Comparison of ENCODE assay signal across 24 cellular contexts in the genomic region with DNA sequence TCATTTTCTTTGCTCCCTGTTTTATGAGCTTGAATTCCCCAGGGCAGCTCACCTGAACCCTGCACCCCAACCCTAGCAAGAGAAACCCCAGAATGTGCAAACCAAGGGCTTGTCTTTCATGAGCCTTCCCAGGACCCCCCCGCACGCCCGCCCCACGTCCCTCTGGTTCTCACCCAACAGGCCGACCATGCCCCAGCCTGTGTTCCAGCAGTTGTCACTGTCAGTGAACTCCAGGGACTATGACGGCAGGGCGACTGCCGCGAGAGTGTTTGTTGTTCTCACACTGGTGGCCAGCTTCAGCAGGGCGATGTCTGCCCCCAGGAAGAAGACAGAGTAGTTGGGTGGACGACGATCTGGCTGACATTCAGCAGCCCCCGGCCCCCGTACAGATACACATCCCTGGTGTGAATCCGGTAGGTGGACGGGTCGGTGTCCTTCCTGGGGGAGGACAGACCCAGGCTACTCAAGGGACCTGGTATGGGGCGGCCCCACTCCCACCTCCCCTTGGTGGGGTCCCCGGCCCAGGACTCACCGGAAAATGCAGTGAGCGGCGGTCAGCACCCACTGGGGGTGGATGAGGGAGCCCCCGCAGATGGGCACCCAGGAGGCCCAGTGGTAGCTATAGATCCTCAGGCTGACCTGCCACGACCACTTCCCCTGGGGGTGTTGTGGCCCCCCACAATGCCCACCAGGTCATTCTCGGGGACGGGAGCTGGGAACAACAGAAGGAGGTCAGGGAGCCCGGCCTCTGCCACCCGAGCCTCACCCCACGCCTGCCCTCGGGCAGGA. TPM values are rescaled to one million over a fixed set of nuclear protein-coding genes. Genes with fewer than 3 reads are reported as not detected.
DNase-seq lines count a peak whose midpoint lies in the region; ATAC-seq, FAIRE-seq and TF ChIP-seq lines count a peak whose summit lies in the region.
"Had no signal": no experiment of that assay in that cellular context is flagged by ENCODE, and none has a peak within 500 bp of the region (broad histone marks: within the 10 kb centered on the region; RNA-seq: fewer than 3 reads in every experiment).

No MANE protein-coding gene starts in this region.

- no peak overlapping the region for H3K4ac ChIP-seq in neuronal stem cell (ENCODE audit: low read length)

- H3K27ac Mint-ChIP-seq in stimulated activated naive CD8-positive, alpha-beta T cell treated with anti-CD3 and anti-CD28 coated beads, Interleukin-15, amount 100 ng/mL, for 72 hours = no peak overlapping the region
- H3K27ac Mint-ChIP-seq: CD4-positive, alpha-beta T cell; H9 had no signal

- H3K14ac ChIP-seq in neuronal stem cell (ENCODE audit: low read length) = peak overlapping the region; percentile 56

- peaks cover 7% of the 10 kb centered on the region for H3K4me1 Mint-ChIP-seq in stimulated activated naive CD8-positive, alpha-beta T cell treated with anti-CD3 and anti-CD28 coated beads, Interleukin-15, amount 100 ng/mL, for 72 hours

- ATAC-seq in stimulated activated naive CD8-positive, alpha-beta T cell treated with anti-CD3 and anti-CD28 coated beads, Interleukin-15, amount 100 ng/mL, for 72 hours = peak; percentile 34
- ATAC-seq in stimulated activated naive CD8-positive, alpha-beta T cell treated with anti-CD3 and anti-CD28 coated beads, Interleukin-15, Interleukin-2, amounts not matched to agents 100 U/mL and 50 U/mL, for 24 hours = no peak
- no peak for ATAC-seq in HG02642 (IDR thresholded peaks at IDR 0.05; ENCODE audit: poor library complexity, unreplicated experiment)
- ATAC-seq: K562, SK-N-SH treated with all-trans-retinoic acid at 6 μM for 48 hours had no signal

- WGBS in neuronal stem cell (ENCODE audit: extremely low coverage in 2 of 2, insufficient read length in 2 of 2, insufficient replicate concordance in 1 of 2), 2 donors = no CpG with 5 or more reads among the region's 30 CpGs

- peaks cover 3% of the 10 kb centered on the region for H3K79me1 ChIP-seq in neuronal stem cell (ENCODE audit: low read depth, low read length)

- H3K4me1 ChIP-seq in kidney (ENCODE audit: control insufficient read depth in 1 of 2, insufficient read depth in 1 of 2, low read depth in 1 of 2, low read length in 2 of 2) = peaks cover 0 to 4% of the 10 kb centered on the region in 2 donors
- peaks cover 11 to 14% of the 10 kb centered on the region in 2 donors for H3K4me1 ChIP-seq in neuronal stem cell (ENCODE audit: control insufficient read depth in 2 of 2, insufficient read depth in 1 of 2, low read depth in 1 of 2, low read length in 2 of 2)

- no peak overlapping the region for H4K91ac ChIP-seq in neuronal stem cell (ENCODE audit: low read depth, low read length, poor library complexity)

- peak overlapping the region; percentile 17 for H3K18ac ChIP-seq in neuronal stem cell (ENCODE audit: low read length)

- H3K27ac ChIP-seq in kidney (ENCODE audit: low read depth in 2 of 2, low read length in 2 of 2) (no peak overlapping the region), neuronal stem cell (replicated peaks; ENCODE audit: low read length) (no peak overlapping the region)
- H3K27ac ChIP-seq: BLaER1 had no signal

- no peaks in the 10 kb centered on the region for H3K9me3 Mint-ChIP-seq in stimulated activated naive CD8-positive, alpha-beta T cell treated with anti-CD3 and anti-CD28 coated beads, Interleukin-15, amount 100 ng/mL, for 72 hours
- H3K9me3 Mint-ChIP-seq: CD4-positive, alpha-beta T cell; H9 had no signal

- H3K36me3 ChIP-seq in kidney (ENCODE audit: control insufficient read depth in 1 of 2, insufficient read depth in 2 of 2, low read length in 2 of 2) (no peaks in the 10 kb centered on the region), neuronal stem cell (replicated peaks in 1 of 2; ENCODE audit: control insufficient read depth in 2 of 2, insufficient read depth in 2 of 2, low read length in 2 of 2) (no peaks in the 10 kb centered on the region)
- H3K36me3 ChIP-seq: BLaER1 had no signal

- peak overlapping the region; percentile 20 for H3K23ac ChIP-seq in neuronal stem cell (ENCODE audit: low read depth, low read length, poor library complexity)

- no peak overlapping the region for H3K4me2 ChIP-seq in neuronal stem cell (ENCODE audit: insufficient read depth, low read length, poor library complexity, severe bottlenecking)
- H3K4me2 ChIP-seq: BLaER1 had no signal

- DNase-seq in stimulated activated naive CD8-positive, alpha-beta T cell treated with anti-CD3 and anti-CD28 coated beads, Interleukin-15, amount 100 ng/mL, for 72 hours = no peak
- DNase-seq in stimulated activated naive CD8-positive, alpha-beta T cell treated with anti-CD3 and anti-CD28 coated beads, Interleukin-15, Interleukin-2, amounts not matched to agents 100 U/mL and 50 U/mL, for 24 hours = no peak
- DNase-seq in kidney (peak; percentile 76), neuronal stem cell (ENCODE audit: low spot score) (no peak), frontal cortex (ENCODE audit: low spot score in 2 of 2) (no peak)
- DNase-seq in activated naive CD4-positive, alpha-beta T cell (lab: John Stamatoyannopoulos, UW) = no peak
- DNase-seq: CD4-positive, alpha-beta T cell; H9; NCI-H1417; NCI-H1694 treated with DMSO at 0.1 percent for 48 hours; NCI-H2171 treated with DMSO at 0.1 percent for 48 hours; NCI-H345; NCI-H510A treated with DMSO at 0.1 percent for 48 hours had no signal

- H3K27me3 ChIP-seq in neuronal stem cell (ENCODE audit: control insufficient read depth in 3 of 3, insufficient read depth in 3 of 3, low read depth in 1 of 3, low read length in 3 of 3) = peaks cover 0 to 17% (median 0%) of the 10 kb centered on the region in 3 experiments

- FAIRE-seq in kidney (lab: Jason Lieb, UNC) (no peak), frontal cortex (lab: Jason Lieb, UNC) (no peak)
- FAIRE-seq: D721Med, G401.6, HTR-8/SVneo, K562, RCC 7860 had no signal

- peak overlapping the region; percentile 95 for H2AK5ac ChIP-seq in neuronal stem cell (ENCODE audit: low read depth, low read length)

- H2BK12ac ChIP-seq in neuronal stem cell (ENCODE audit: low read length) = peak overlapping the region; percentile 84

- H2AFZ ChIP-seq in neuronal stem cell (ENCODE audit: low read length) = no peak overlapping the region

- H3K27me3 Mint-ChIP-seq in stimulated activated naive CD8-positive, alpha-beta T cell treated with anti-CD3 and anti-CD28 coated beads, Interleukin-15, amount 100 ng/mL, for 72 hours = peaks cover 71% of the 10 kb centered on the region

- H2BK120ac ChIP-seq in neuronal stem cell (ENCODE audit: low read depth, low read length) = no peak overlapping the region

- H2BK5ac ChIP-seq in neuronal stem cell (ENCODE audit: low read length) = no peak overlapping the region

- H3K9me3 ChIP-seq in kidney (ENCODE audit: control insufficient read depth in 1 of 2, low read length in 2 of 2) = no peaks in the 10 kb centered on the region
- H3K9me3 ChIP-seq in neuronal stem cell (replicated peaks in 1 of 2; ENCODE audit: control insufficient read depth in 2 of 2, insufficient read depth in 1 of 2, low read depth in 1 of 2, low read length in 2 of 2) = no peaks in the 10 kb centered on the region
- H3K9me3 ChIP-seq: BLaER1 had no signal

- TF ChIP-seq CTCF in kidney (IDR thresholded peaks at IDR 0.05; ENCODE audit: borderline replicate concordance, extremely low read depth, insufficient read depth) = no peak

- no peak overlapping the region for H4K8ac ChIP-seq in neuronal stem cell (ENCODE audit: low read depth, low read length)

- no peak overlapping the region for H3K4me3 Mint-ChIP-seq in stimulated activated naive CD8-positive, alpha-beta T cell treated with anti-CD3 and anti-CD28 coated beads, Interleukin-15, amount 100 ng/mL, for 72 hours
- H3K4me3 Mint-ChIP-seq: CD4-positive, alpha-beta T cell; H9 had no signal

- H3K4me3 ChIP-seq in kidney (ENCODE audit: low read length in 2 of 2) (no peak overlapping the region), neuronal stem cell (ENCODE audit: low read length in 2 of 2) (no peak overlapping the region)
- H3K4me3 ChIP-seq: BLaER1, K562 had no signal

- intact Hi-C loops in kidney (cut with DNase I) = no loop called here

- H2BK15ac ChIP-seq in neuronal stem cell (ENCODE audit: low read length) = peak overlapping the region; percentile 75

- H3K9ac ChIP-seq in kidney (ENCODE audit: low read length in 2 of 2) (no peak overlapping the region), neuronal stem cell (ENCODE audit: low read depth, low read length, poor library complexity) (peak overlapping the region; percentile 21)
- H3K9ac ChIP-seq: BLaER1 had no signal

RNA-seq across cellular contexts. Expression of a gene that starts 20.1 kb away (rescaled TPM):
- 7.9 TPM for total RNA-seq in kidney
- not detected for polyA plus RNA-seq in kidney (ENCODE audit: insufficient read depth, low read depth, low replicate concordance)
- polyA plus RNA-seq in neuronal stem cell (2013, experiment 1 of 2) = 0.06 TPM
- polyA plus RNA-seq in neuronal stem cell (2013, experiment 2 of 2) = not detected
- total RNA-seq in frontal cortex = not detected
- total RNA-seq: A172; CD4-positive, alpha-beta T cell; H9; K562; LHCN-M2; MCF 10A had no signal
- polyA plus RNA-seq: K562 had no signal

RNA-seq across cellular contexts. Expression of a gene that starts 33.5 kb away (rescaled TPM):
- total RNA-seq in kidney (97.1 TPM), frontal cortex (48.5 TPM)
- 62.2 TPM for polyA plus RNA-seq in kidney (ENCODE audit: insufficient read depth, low read depth, low replicate concordance)
- 253 TPM for polyA plus RNA-seq in neuronal stem cell (2013, experiment 1 of 2)
- polyA plus RNA-seq in neuronal stem cell (2013, experiment 2 of 2) = 258 TPM

RNA-seq across cellular contexts. Expression of a gene that starts 35.5 kb away (rescaled TPM):
- 156 TPM for total RNA-seq in kidney
- 1.6 TPM for polyA plus RNA-seq in kidney (ENCODE audit: insufficient read depth, low read depth, low replicate concordance)
- polyA plus RNA-seq in neuronal stem cell (2013, experiment 1 of 2) = not detected
- polyA plus RNA-seq in neuronal stem cell (2013, experiment 2 of 2) = not detected
- not detected for total RNA-seq in frontal cortex
- total RNA-seq: H9, K562, LHCN-M2, MCF 10A had no signal
- polyA plus RNA-seq: K562 had no signal

RNA-seq across cellular contexts. Expression of a gene that starts 46.0 kb away (rescaled TPM):
- 141 TPM for total RNA-seq in kidney
- not detected for polyA plus RNA-seq in kidney (ENCODE audit: insufficient read depth, low read depth, low replicate concordance)
- not detected for polyA plus RNA-seq in neuronal stem cell (2013, experiment 1 of 2)
- not detected for polyA plus RNA-seq in neuronal stem cell (2013, experiment 2 of 2)
- not detected for total RNA-seq in frontal cortex
- total RNA-seq: A172; CD4-positive, alpha-beta T cell; H9; LHCN-M2; MCF 10A had no signal
- polyA plus RNA-seq: K562 had no signal

RNA-seq across cellular contexts. Expression of a gene that starts 50.9 kb away (rescaled TPM):
- total RNA-seq in kidney = 3.4 TPM
- polyA plus RNA-seq in kidney (ENCODE audit: insufficient read depth, low read depth, low replicate concordance) = 0.86 TPM
- polyA plus RNA-seq in neuronal stem cell (2013, experiment 1 of 2) = not detected
- polyA plus RNA-seq in neuronal stem cell (2013, experiment 2 of 2) = not detected
- not detected for total RNA-seq in frontal cortex
- total RNA-seq: CD4-positive, alpha-beta T cell; H9; K562; LHCN-M2; MCF 10A had no signal
- polyA plus RNA-seq: K562 had no signal

Comparison
In these comparisons a context has a peak if more than half of its experiments do, and no peak if none do; other contexts are left out.
1. RNA of a gene that starts 35.5 kb away (total RNA-seq): 156 TPM in kidney (single experiment); not detected in frontal cortex (single experiment); every median in the first group is over 100 times any median in the second.